8 cellular contexts compared by ENCODE assay signal in the genomic region with DNA sequence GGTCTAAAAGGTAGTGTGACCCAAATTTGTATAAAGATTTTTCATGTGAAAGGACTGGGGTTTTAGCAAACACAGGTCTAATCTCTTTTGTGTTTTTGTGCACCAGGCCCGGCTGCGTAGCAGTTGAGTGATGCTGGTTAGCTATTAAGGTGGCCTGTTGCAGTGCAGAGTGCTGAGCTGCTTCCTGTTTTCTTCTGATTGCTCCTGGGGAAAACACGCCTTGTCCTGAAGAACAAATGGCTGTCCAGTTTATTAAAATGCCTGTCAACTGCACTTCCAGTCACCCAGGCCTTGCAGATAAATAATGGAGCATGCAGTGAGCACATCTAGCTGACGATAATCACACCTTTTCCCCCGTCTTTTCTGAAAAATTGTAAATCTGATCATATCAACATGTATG.
A peak's percentile ranks its signal among the peaks of the same experiment; 100 is the strongest.
DNase-seq lines count a peak whose midpoint lies in the region; ATAC-seq and TF ChIP-seq lines count a peak whose summit lies in the region.

No MANE protein-coding gene starts in this region.

- H3K27ac ChIP-seq in VCaP = peak overlapping the region; percentile 96

- TF ChIP-seq CTCF in VCaP (conservative IDR thresholded peaks at IDR 0.05) = no peak

- ATAC-seq in GM18868 (IDR thresholded peaks at IDR 0.05; ENCODE audit: unreplicated experiment) = peak; percentile 65
- peak; percentile 66 for ATAC-seq in HG03095 (IDR thresholded peaks at IDR 0.05; ENCODE audit: unreplicated experiment)

- peak; percentile 81 for DNase-seq in AG08395 (ENCODE audit: low spot score)
- peak; percentile 81 for DNase-seq in NCI-H2196 (lab: John Stamatoyannopoulos, UW; ENCODE audit: unreplicated experiment)
- peak; percentile 98 for DNase-seq in cerebellar cortex (ENCODE audit: low spot score)
- DNase-seq in kidney tubule cell (ENCODE audit: low spot score) = peak; percentile 96
- peak; percentile 72 for DNase-seq in stimulated activated CD4-positive, alpha-beta T cell treated with anti-CD3 and anti-CD28 coated beads, Interleukin-1b, Interleukin-23, amount 100 ng/mL, for 48 hours

Comparison
In these comparisons a context has a peak if more than half of its experiments do, and no peak if none do; other contexts are left out.
1. Peak in every context shown above with its lines: DNase-seq, ATAC-seq and H3K27ac ChIP-seq.